26 cellular contexts compared by ENCODE assay signal in genomic region chr18:76434452-76434851, GRCh38.
"Had no signal": no experiment of that assay in that cellular context is flagged by ENCODE, and none has a peak within 500 bp of the region (broad histone marks: within the 10 kb centered on the region; RNA-seq: fewer than 3 reads in every experiment).

No MANE protein-coding gene starts in this region.

- H3K4me3 Mint-ChIP-seq: central memory CD8-positive, alpha-beta T cell; memory B cell; mesothelial cell of epicardium; naive B cell; nephron; stimulated activated memory B cell treated with anti-CD40 and anti-IgM and Interleukin-4, amounts not matched to agents 10 μg/mL and 1 μg/mL and 100 μg/mL, for 72 hours had no signal

- H3K27ac ChIP-seq: cardiac muscle cell, coronary artery, epithelial cell of prostate, gastrocnemius medialis, parathyroid adenoma, prostate gland, right atrium auricular region, testis, transverse colon had no signal

- H3K9ac ChIP-seq: parathyroid adenoma had no signal

- H3K4me3 ChIP-seq: cardiac muscle cell, coronary artery, gastrocnemius medialis, lung, mucosa of descending colon, prostate gland, right atrium auricular region, testis, transverse colon had no signal

- H3K36me3 ChIP-seq: cardiac muscle cell, prostate gland, transverse colon had no signal

- H3K27ac Mint-ChIP-seq: memory B cell; mesothelial cell of epicardium; nephron; stimulated activated memory B cell treated with anti-CD40 and anti-IgM and Interleukin-4, amounts not matched to agents 10 μg/mL and 1 μg/mL and 100 μg/mL, for 72 hours had no signal

- DNase-seq: foreskin fibroblast; gastrocnemius medialis; head of caudate nucleus; mucosa of descending colon; naive B cell; stimulated activated CD4-positive, alpha-beta T cell treated with anti-CD3 and anti-CD28 coated beads, Interleukin-4, amount 100 ng/mL, for 4 hours; stimulated activated naive CD8-positive, alpha-beta T cell treated with anti-CD3 and anti-CD28 coated beads, Interleukin-15, Interleukin-2, amounts not matched to agents 100 U/mL and 50 U/mL, for 24 hours; substantia nigra; testis; transverse colon had no signal

- H3K4me1 Mint-ChIP-seq: central memory CD8-positive, alpha-beta T cell; memory B cell had no signal

- ATAC-seq: esophagus mucosa; gastrocnemius medialis; left lobe of liver; mucosa of descending colon; sciatic nerve; stimulated activated memory B cell treated with anti-CD40 and anti-IgM and Interleukin-4, amounts not matched to agents 10 μg/mL and 1 μg/mL and 100 μg/mL, for 72 hours; stimulated activated naive CD8-positive, alpha-beta T cell treated with anti-CD3 and anti-CD28 coated beads, Interleukin-15, Interleukin-2, amounts not matched to agents 100 U/mL and 50 U/mL, for 24 hours had no signal

- H3K4me1 ChIP-seq: parathyroid adenoma, prostate gland had no signal

- H3K27me3 ChIP-seq: cardiac muscle cell, gastrocnemius medialis, right atrium auricular region, testis, transverse colon had no signal

- H3K27me3 Mint-ChIP-seq: naive B cell; stimulated activated memory B cell treated with anti-CD40 and anti-IgM and Interleukin-4, amounts not matched to agents 10 μg/mL and 1 μg/mL and 100 μg/mL, for 72 hours had no signal

- FAIRE-seq: kidney had no signal

- H2AFZ ChIP-seq: parathyroid adenoma had no signal

- H3K9me3 Mint-ChIP-seq: central memory CD8-positive, alpha-beta T cell; memory B cell; mesothelial cell of epicardium; naive B cell; nephron; stimulated activated memory B cell treated with anti-CD40 and anti-IgM and Interleukin-4, amounts not matched to agents 10 μg/mL and 1 μg/mL and 100 μg/mL, for 72 hours had no signal

- H3K9me3 ChIP-seq: gastrocnemius medialis, mucosa of descending colon, prostate gland, right atrium auricular region, testis, transverse colon had no signal
